8 cellular contexts compared by ENCODE assay signal in genomic region chr19:34962945-34963530, GRCh38. TPM values are rescaled to one million over a fixed set of nuclear protein-coding genes. Genes with fewer than 3 reads are reported as not detected.
DNase-seq lines count a peak whose midpoint lies in the region; ATAC-seq, FAIRE-seq and TF ChIP-seq lines count a peak whose summit lies in the region.

No MANE protein-coding gene starts in this region.

- H3K27ac Mint-ChIP-seq in naive thymus-derived CD8-positive, alpha-beta T cell, result peak overlapping the region; percentile 87 to 97 (median 93)

- POLR2A ChIA-PET in PC-3 (lab: Charles Lee; ENCODE audit: unreplicated experiment), result interaction anchor here (0.5 kb wide), 1 partner anchor 487 kb away, joined by 3 read pairs; no protein-coding TSS in a partner anchor
- POLR2A ChIA-PET in naive thymus-derived CD8-positive, alpha-beta T cell (lab: Charles Lee), result interaction anchor here (0.8 to 49.8 kb wide), 12 partner anchors 9 to 249 kb away, joined by 3 to 1459 read pairs (median 4); partner anchors contain the start of genes GRAMD1A, ZNF181 and ZNF30

- peak overlapping the region; percentile 90 for H2AFZ ChIP-seq in PC-3 (ENCODE audit: low read length)

- H3K79me2 ChIP-seq in PC-3 (ENCODE audit: low read length), result peaks cover 26% of the 10 kb centered on the region

- peaks cover 18 to 77% (median 47%) of the 10 kb centered on the region in 9 donors for H3K9me3 Mint-ChIP-seq in naive thymus-derived CD8-positive, alpha-beta T cell

- peaks cover 50 to 53% (median 53%) of the 10 kb centered on the region in 3 donors for H3K36me3 Mint-ChIP-seq in naive thymus-derived CD8-positive, alpha-beta T cell

- peak overlapping the region; percentile 85 for H3K4me3 ChIP-seq in PC-3 (ENCODE audit: low read length)
- H3K4me3 ChIP-seq in effector memory CD4-positive, alpha-beta T cell (ENCODE audit: insufficient read depth, low read depth, low read length, poor library complexity, severe bottlenecking), result peak overlapping the region; percentile 88

- H4K20me1 ChIP-seq in PC-3 (ENCODE audit: low read length), result no peaks in the 10 kb centered on the region

- H3F3A ChIP-seq in PC-3 (ENCODE audit: low read length, unreplicated experiment), result no peaks in the 10 kb centered on the region

- peak; percentile 38 for ATAC-seq in PC-3
- peak; percentile 13 to 19 for ATAC-seq in naive thymus-derived CD8-positive, alpha-beta T cell
- no peak for ATAC-seq in HG03469 (IDR thresholded peaks at IDR 0.05; ENCODE audit: unreplicated experiment)

- H3K9me2 ChIP-seq in PC-3 (replicated peaks; ENCODE audit: low read length), result no peaks in the 10 kb centered on the region

- FAIRE-seq in GM19239 (lab: Jason Lieb, UNC), result no peak

- H3K27me3 ChIP-seq in PC-3 (ENCODE audit: low read length), result no peaks in the 10 kb centered on the region
- no peaks in the 10 kb centered on the region for H3K27me3 ChIP-seq in effector memory CD4-positive, alpha-beta T cell (replicated peaks; ENCODE audit: control insufficient read depth, insufficient read depth, low read length, poor library complexity, severe bottlenecking)

- intact Hi-C loops in PC-3 (cut with micrococcal nuclease), result no loop called here

- peak overlapping the region; percentile 84 for H3K4me2 ChIP-seq in PC-3 (ENCODE audit: low read length)

- peak overlapping the region; percentile 97 for H3K9ac ChIP-seq in ES-I3 (ENCODE audit: low read depth, low read length)
- peak overlapping the region; percentile 68 for H3K9ac ChIP-seq in PC-3 (ENCODE audit: low read length)

- H3K36me3 ChIP-seq in ES-I3 (ENCODE audit: insufficient read depth, low read length) (peaks cover 12% of the 10 kb centered on the region), PC-3 (ENCODE audit: low read depth, low read length) (peaks cover 22% of the 10 kb centered on the region)
- peaks cover 42% of the 10 kb centered on the region for H3K36me3 ChIP-seq in effector memory CD4-positive, alpha-beta T cell (ENCODE audit: control insufficient read depth, insufficient read depth, low read length)

- DNase-seq in PC-3 (peak; percentile 14), mucosa of gallbladder (ENCODE audit: low spot score) (no peak), SW480 (ENCODE audit: low spot score) (no peak), GM19239 (ENCODE audit: insufficient read length, low spot score) (no peak)
- DNase-seq in effector memory CD4-positive, alpha-beta T cell, result no peak
- DNase-seq in naive thymus-derived CD8-positive, alpha-beta T cell, result peak in 1 of 10 donors; percentile 17

- H3K4me1 ChIP-seq in ES-I3 (ENCODE audit: insufficient read depth, low read length) (peaks cover 5% of the 10 kb centered on the region; the same call in 1 of the 2 replicates), PC-3 (ENCODE audit: insufficient read depth, low read length) (peaks cover 30% of the 10 kb centered on the region)
- peaks cover 9% of the 10 kb centered on the region for H3K4me1 ChIP-seq in effector memory CD4-positive, alpha-beta T cell (ENCODE audit: control insufficient read depth, insufficient read depth, low read length, poor library complexity, severe bottlenecking)

- H3K9me3 ChIP-seq in ES-I3 (ENCODE audit: control insufficient read depth, insufficient read depth, low read length) (peaks cover 17% of the 10 kb centered on the region), PC-3 (ENCODE audit: low read length) (peaks cover 15% of the 10 kb centered on the region)
- peaks cover 41% of the 10 kb centered on the region for H3K9me3 ChIP-seq in effector memory CD4-positive, alpha-beta T cell (ENCODE audit: control insufficient read depth, low read length)

- TF ChIP-seq CTCF in PC-3 (conservative IDR thresholded peaks at IDR 0.05; ENCODE audit: low read depth, low read length), result no peak

- CTCF ChIA-PET in PC-3 (lab: Charles Lee), result interaction anchor here (0.6 kb wide), 1 partner anchor 480 kb away, joined by 3 read pairs; no protein-coding TSS in a partner anchor

- BruUV-seq in PC-3 (replicated peaks; lab: Mats Ljungman, UMichigan), result TSS peak; percentile 34

- peaks cover 21 to 29% (median 26%) of the 10 kb centered on the region in 4 donors for H3K4me1 Mint-ChIP-seq in naive thymus-derived CD8-positive, alpha-beta T cell

- no peaks in the 10 kb centered on the region for H3K27me3 Mint-ChIP-seq in naive thymus-derived CD8-positive, alpha-beta T cell

- peak overlapping the region; percentile 93 to 97 (median 96) for H3K4me3 Mint-ChIP-seq in naive thymus-derived CD8-positive, alpha-beta T cell

- peak overlapping the region; percentile 56 for H3K27ac ChIP-seq in PC-3 (ENCODE audit: low read length)
- peak overlapping the region; percentile 61 for H3K27ac ChIP-seq in effector memory CD4-positive, alpha-beta T cell (ENCODE audit: insufficient read depth, low read length, poor library complexity, severe bottlenecking)

RNA-seq across cellular contexts. Expression of gene ZNF792, which starts 1.0 kb away (rescaled TPM):
- total RNA-seq in PC-3 (2014; rRNA removed) (5.8 and 6.3 TPM in 2 replicates), mucosa of gallbladder (8.9 TPM)
- total RNA-seq in naive thymus-derived CD8-positive, alpha-beta T cell, result 10 to 100 TPM; 34.4 to 35.5 TPM
- polyA plus RNA-seq in naive thymus-derived CD8-positive, alpha-beta T cell, result 10 to 100 TPM in 2 of 3 donors, 1 to 10 TPM in 1; 9.7 to 18.7 (median 16.0) TPM

RNA-seq across cellular contexts. Expression of gene ZNF30, which starts 36.3 kb away (rescaled TPM):
- total RNA-seq in PC-3 (2014; rRNA removed) (2.3 and 3.5 TPM in 2 replicates), mucosa of gallbladder (3.8 TPM)
- total RNA-seq in naive thymus-derived CD8-positive, alpha-beta T cell, result 10 to 100 TPM; 10.4 to 11.7 TPM
- 1 to 10 TPM; 4.9 to 8.0 (median 5.8) TPM for polyA plus RNA-seq in naive thymus-derived CD8-positive, alpha-beta T cell

RNA-seq across cellular contexts. Expression of gene GRAMD1A, which starts 37.1 kb away (rescaled TPM):
- total RNA-seq in PC-3 (2014; rRNA removed) (24.8 and 32.8 TPM in 2 replicates), mucosa of gallbladder (31.7 TPM)
- 100 to 1,000 TPM; 317 to 335 TPM for total RNA-seq in naive thymus-derived CD8-positive, alpha-beta T cell
- 10 to 100 TPM; 29.5 to 77.0 (median 42.0) TPM for polyA plus RNA-seq in naive thymus-derived CD8-positive, alpha-beta T cell
